In genomic region chr15:99702895-99703602, GRCh38 we compare ENCODE assay signal across 8 cellular contexts. TPM values are rescaled to one million over a fixed set of nuclear protein-coding genes. Genes with fewer than 3 reads are reported as not detected.
DNase-seq lines count a peak whose midpoint lies in the region; ATAC-seq, FAIRE-seq and TF ChIP-seq lines count a peak whose summit lies in the region.
"Had no signal": no experiment of that assay in that cellular context is flagged by ENCODE, and none has a peak within 500 bp of the region (broad histone marks: within the 10 kb centered on the region; RNA-seq: fewer than 3 reads in every experiment).

No MANE protein-coding gene starts in this region.

- no peak for FAIRE-seq in small intestine (lab: Jason Lieb, UNC)

- DNase-seq in HFFc6 (no peak), T-helper 17 cell (no peak), heart right ventricle (no peak), stomach (no peak), H7 (no peak), small intestine (no peak)
- DNase-seq: activated CD8-positive, alpha-beta memory T cell treated with anti-CD3 and anti-CD28 coated beads for 24 hours had no signal

- H3K4me1 ChIP-seq in heart right ventricle: peaks cover 2 to 62% (median 42%) of the 10 kb centered on the region in 9 donors
- peaks cover 6 to 38% (median 18%) of the 10 kb centered on the region in 4 donors for H3K4me1 ChIP-seq in stomach
- peaks cover under 1 to 5% of the 10 kb centered on the region in 2 donors for H3K4me1 ChIP-seq in small intestine (ENCODE audit: control insufficient read depth in 2 of 2, insufficient read depth in 1 of 2, low read depth in 1 of 2, low read length in 1 of 2)

- intact Hi-C loops in heart right ventricle (cut with DNase I) (loop anchor here in 8 of 10 donors (5.0 to 10.0 kb wide), 7 partner anchors 121 to 298 kb away; partner anchors contain the start of gene MEF2A (in 5 of the 8)), stomach (cut with DNase I; ENCODE audit: low total_unique reads) (no loop called here)

- H3K27ac ChIP-seq in heart right ventricle (peak overlapping the region; percentile 46 to 92 (median 83)), stomach (peak overlapping the region in 4 of 5 donors; percentile 54 to 85 (median 80)), small intestine (ENCODE audit: low read depth in 1 of 2, low read length in 1 of 2) (peak overlapping the region in 1 of 2 donors; percentile 65)

- H3K4me3 Mint-ChIP-seq in HFFc6 (peak overlapping the region; percentile 68), T-helper 17 cell (no peak overlapping the region)

- H3K27ac Mint-ChIP-seq in HFFc6 (peak overlapping the region; percentile 52), T-helper 17 cell (peak overlapping the region; percentile 89)

- peaks cover 0 to 24% (median 0%) of the 10 kb centered on the region in 9 donors for H3K36me3 ChIP-seq in heart right ventricle
- peaks cover 0 to 7% (median 0%) of the 10 kb centered on the region in 4 donors for H3K36me3 ChIP-seq in stomach
- no peaks in the 10 kb centered on the region for H3K36me3 ChIP-seq in H7 (replicated peaks; ENCODE audit: control insufficient read depth, insufficient read depth, low read length)
- no peaks in the 10 kb centered on the region for H3K36me3 ChIP-seq in small intestine (ENCODE audit: control insufficient read depth in 2 of 2, insufficient read depth in 2 of 2, low read length in 2 of 2)

- no peak for TF ChIP-seq POLR2A in stomach (IDR thresholded peaks at IDR 0.05)

- H3K4me1 Mint-ChIP-seq in HFFc6 (ENCODE audit: low read depth) (peaks cover 37% of the 10 kb centered on the region), T-helper 17 cell (peaks cover 14% of the 10 kb centered on the region)

- no peak for TF ChIP-seq CTCF in HFFc6 (IDR thresholded peaks at IDR 0.05)
- TF ChIP-seq CTCF in heart right ventricle (IDR thresholded peaks at IDR 0.05): no peak
- no peak for TF ChIP-seq CTCF in stomach (IDR thresholded peaks at IDR 0.05)

- H3K9me3 Mint-ChIP-seq in HFFc6: no peaks in the 10 kb centered on the region

- no peak for TF ChIP-seq EP300 in stomach (IDR thresholded peaks at IDR 0.05)

- H3K27me3 ChIP-seq in heart right ventricle (no peaks in the 10 kb centered on the region), stomach (no peaks in the 10 kb centered on the region), H7 (ENCODE audit: control insufficient read depth, insufficient read depth, low read length) (no peaks in the 10 kb centered on the region), small intestine (ENCODE audit: control insufficient read depth in 2 of 2, insufficient read depth in 2 of 2, low read length in 2 of 2) (no peaks in the 10 kb centered on the region)

- peak overlapping the region in 2 of 10 donors; percentile 0 to 3 for H3K4me3 ChIP-seq in heart right ventricle
- no peak overlapping the region for H3K4me3 ChIP-seq in stomach
- no peak overlapping the region for H3K4me3 ChIP-seq in H7 (ENCODE audit: insufficient read depth, low read depth, low read length)
- no peak overlapping the region for H3K4me3 ChIP-seq in small intestine (ENCODE audit: low read depth in 1 of 2, low read length in 2 of 2)

- H3K36me3 Mint-ChIP-seq in HFFc6 (ENCODE audit: low read depth) (no peaks in the 10 kb centered on the region), T-helper 17 cell (ENCODE audit: low read depth) (no peaks in the 10 kb centered on the region)

- ATAC-seq in T-helper 17 cell (no peak), heart right ventricle (peak in 4 of 8 donors; percentile 6 to 21 (median 8)), HG02588 (IDR thresholded peaks at IDR 0.05; ENCODE audit: unreplicated experiment) (no peak)

- WGBS in heart right ventricle, 2 donors: 37 to 42% methylated on average over 4 of the region's 4 CpGs
- 17 to 25% (median 21%) methylated on average over 4 of the region's 4 CpGs for whole genome bisulfite sequencing in stomach, 5 donors
- WGBS in small intestine, 3 donors: 32 to 39% (median 36%) methylated on average over 4 of the region's 4 CpGs

- H3K27me3 Mint-ChIP-seq in HFFc6 (ENCODE audit: insufficient read depth) (no peaks in the 10 kb centered on the region; the same call in 1 of the 2 replicates), T-helper 17 cell (no peaks in the 10 kb centered on the region)

- H3K9me3 ChIP-seq in T-helper 17 cell (ENCODE audit: control insufficient read depth, low read length, poor library complexity, severe bottlenecking) (no peaks in the 10 kb centered on the region), heart right ventricle (no peaks in the 10 kb centered on the region), stomach (no peaks in the 10 kb centered on the region), small intestine (ENCODE audit: control insufficient read depth, low read depth) (no peaks in the 10 kb centered on the region)

RNA-seq across cellular contexts. Expression of gene LYSMD4, which starts 30.2 kb away (rescaled TPM):
- 1 to 10 TPM; 3.4 to 5.3 (median 4.4) TPM for total RNA-seq in HFFc6 (2021; fragmentation: NEBNext Ultra II Directional; extraction: Animal tissue kit (Norgen Biotek cat#: 25700))
- total RNA-seq in T-helper 17 cell (1 to 10 TPM; 6.8 to 9.2 TPM), heart right ventricle (10 to 100 TPM in 8 of 10 donors, 1 to 10 TPM in 2; 7.0 to 13.4 (median 11.9) TPM), stomach (100 to 1,000 TPM in 1 of 5 donors, 10 to 100 TPM in 3, 1 to 10 TPM in 1; 4.2 to 106 (median 21.1) TPM)
- polyA plus RNA-seq in heart right ventricle (10 to 100 TPM in 1 of 2 donors, 1 to 10 TPM in 1; 6.4 to 16.7 TPM), stomach (1 to 10 TPM; 5.0 to 5.8 (median 5.1) TPM), small intestine (1 to 10 TPM; 5.4 to 8.9 (median 6.0) TPM)
- total RNA-seq in H7 (2014; rRNA removed; shearing (Covaris generic)): 6.4 and 8.3 TPM in 2 replicates
